Comparison of ENCODE assay signal across 8 cellular contexts in genomic region chr1:89046318-89047183, GRCh38. TPM values are rescaled to one million over a fixed set of nuclear protein-coding genes. Genes with fewer than 3 reads are reported as not detected.
DNase-seq lines count a peak whose midpoint lies in the region; ATAC-seq and TF ChIP-seq lines count a peak whose summit lies in the region.
"Not testable (repeated sequence)": the region's sequence is repeated elsewhere in the genome, so short reads cannot be mapped to it uniquely, and the experiment has no call there.

No MANE protein-coding gene starts in this region.

- not testable (repeated sequence) for H3K27ac Mint-ChIP-seq in WTC11; stimulated activated naive CD8-positive, alpha-beta T cell treated with anti-CD3 and anti-CD28 coated beads, Interleukin-15, amount 100 ng/mL, for 72 hours

- ATAC-seq in GM18508 (IDR thresholded peaks at IDR 0.05; ENCODE audit: insufficient read depth, unreplicated experiment): peak; percentile 64
- peak; percentile 74 for ATAC-seq in GM21529 (IDR thresholded peaks at IDR 0.05; ENCODE audit: unreplicated experiment)
- peak; percentile 67 for ATAC-seq in HG02798 (IDR thresholded peaks at IDR 0.05; ENCODE audit: poor library complexity, unreplicated experiment)
- peak; percentile 73 for ATAC-seq in HG03565 (IDR thresholded peaks at IDR 0.05; ENCODE audit: unreplicated experiment)
- ATAC-seq in WTC11: peak; percentile 60; the same call in 1 of the 2 replicates
- ATAC-seq in stimulated activated naive CD8-positive, alpha-beta T cell treated with anti-CD3 and anti-CD28 coated beads, Interleukin-15, amount 100 ng/mL, for 72 hours: peak; percentile 97

- not testable (repeated sequence) for H3K4me1 Mint-ChIP-seq in WTC11
- H3K4me1 Mint-ChIP-seq in stimulated activated naive CD8-positive, alpha-beta T cell treated with anti-CD3 and anti-CD28 coated beads, Interleukin-15, amount 100 ng/mL, for 72 hours: peaks cover 28% of the 10 kb centered on the region

- TF ChIP-seq CTCF in WTC11 (IDR thresholded peaks at IDR 0.05); liver (IDR thresholded peaks at IDR 0.05; ENCODE audit: low read depth, low read length, missing input control): not testable (repeated sequence)

- H3K27ac ChIP-seq in liver (ENCODE audit: low read depth in 1 of 2, low read length in 2 of 2): not testable (repeated sequence)

- H3K4me1 ChIP-seq in liver (ENCODE audit: control insufficient read depth in 4 of 4, insufficient read depth in 4 of 4, low read length in 3 of 4): peaks cover 2 to 26% (median 10%) of the 10 kb centered on the region in 4 donors

- H3K9me3 ChIP-seq in liver (ENCODE audit: control insufficient read depth in 4 of 4, low read length in 3 of 4): not testable (repeated sequence)

- POLR2A ChIA-PET in WTC11 (lab: Charles Lee): not testable (repeated sequence)

- H3K27me3 Mint-ChIP-seq in WTC11 (ENCODE audit: low read depth); stimulated activated naive CD8-positive, alpha-beta T cell treated with anti-CD3 and anti-CD28 coated beads, Interleukin-15, amount 100 ng/mL, for 72 hours: not testable (repeated sequence)

- not testable (repeated sequence) for H3K4me3 Mint-ChIP-seq in WTC11; stimulated activated naive CD8-positive, alpha-beta T cell treated with anti-CD3 and anti-CD28 coated beads, Interleukin-15, amount 100 ng/mL, for 72 hours

- TF ChIP-seq RAD21 in liver (IDR thresholded peaks at IDR 0.05): peak in 1 of 2 donors; percentile 15

- 73% methylated on average over 6 of the region's 6 CpGs for WGBS in liver

- H3K9me3 Mint-ChIP-seq in WTC11: not testable (repeated sequence)
- peaks cover 11 to 13% of the 10 kb centered on the region in 2 donors for H3K9me3 Mint-ChIP-seq in stimulated activated naive CD8-positive, alpha-beta T cell treated with anti-CD3 and anti-CD28 coated beads, Interleukin-15, amount 100 ng/mL, for 72 hours

- CTCF ChIA-PET in WTC11 (lab: Charles Lee): interaction anchor here (0.9 to 1.3 kb wide), 2 partner anchors 24 to 39 kb away, joined by 3 to 5 read pairs; partner anchors contain the start of gene GBP3

- not testable (repeated sequence) for H3K27me3 ChIP-seq in liver (ENCODE audit: control insufficient read depth in 4 of 4, insufficient read depth in 4 of 4, low read length in 3 of 4)

- H3K4me3 ChIP-seq in liver (ENCODE audit: low read depth in 1 of 3, low read length in 3 of 3): not testable (repeated sequence)

- H3K36me3 Mint-ChIP-seq in WTC11: not testable (repeated sequence)

- H3K9ac ChIP-seq in liver (ENCODE audit: low read depth in 1 of 2, low read length in 2 of 2): not testable (repeated sequence)

- not testable (repeated sequence) for DNase-seq in WTC11 (ENCODE audit: low spot score)
- peak; percentile 70 for DNase-seq in amniotic epithelial cell (ENCODE audit: low read depth)
- peak; percentile 42 to 44 for DNase-seq in stimulated activated naive CD8-positive, alpha-beta T cell treated with anti-CD3 and anti-CD28 coated beads, Interleukin-15, amount 100 ng/mL, for 72 hours

- H3K36me3 ChIP-seq in liver (ENCODE audit: control insufficient read depth in 4 of 4, insufficient read depth in 3 of 4, low read depth in 1 of 4, low read length in 3 of 4): not testable (repeated sequence)

TF ChIP-seq in liver, 16 proteins besides CTCF, POLR2A, EP300 and RAD21:
- TF ChIP-seq ATF3 (IDR thresholded peaks at IDR 0.05) (peak; percentile 52), RXRA (IDR thresholded peaks at IDR 0.05) (peak; percentile 52 to 80), HNF4A (conservative IDR thresholded peaks at IDR 0.05) (peak; percentile 14 to 35)

RNA-seq across cellular contexts. Expression of gene GBP1, which starts 18.5 kb away (rescaled TPM):
- total RNA-seq in WTC11 (2021): 0.20 to 0.44 TPM in 2 of 3 replicates, not detected in the other
- 10 to 100 TPM in 1 of 2 donors, 1 to 10 TPM in 1; 9.1 to 23.5 TPM for total RNA-seq in liver
- polyA plus RNA-seq in liver: 10 to 100 TPM; 16.6 to 72.6 TPM

RNA-seq across cellular contexts. Expression of gene GBP3, which starts 23.9 kb away (rescaled TPM):
- total RNA-seq in WTC11 (2021) (0.18 TPM in 2 of 3 replicates, not detected in the other), liver (1 to 10 TPM; 2.0 to 8.8 TPM)
- polyA plus RNA-seq in liver: 1 to 10 TPM; 3.8 to 5.1 TPM

RNA-seq across cellular contexts. Expression of gene KYAT3, which starts 54.1 kb away (rescaled TPM):
- total RNA-seq in WTC11 (2021) (34.6 to 37.0 TPM (median 36.2 TPM) in 3 replicates), liver (10 to 100 TPM in 1 of 2 donors, 1 to 10 TPM in 1; 9.4 to 12.0 TPM)
- 10 to 100 TPM in 1 of 2 donors, 1 to 10 TPM in 1; 9.0 to 12.0 TPM for polyA plus RNA-seq in liver

RNA-seq across cellular contexts. Expression of gene RBMXL1, which starts 54.1 kb away (rescaled TPM):
- total RNA-seq in WTC11 (2021) (22.0 to 25.9 TPM (median 24.0 TPM) in 3 replicates), liver (10 to 100 TPM in 1 of 2 donors, 1 to 10 TPM in 1; 5.8 to 11.2 TPM)
- polyA plus RNA-seq in liver: 1 to 10 TPM; 3.4 to 7.2 TPM
